In the genomic region with DNA sequence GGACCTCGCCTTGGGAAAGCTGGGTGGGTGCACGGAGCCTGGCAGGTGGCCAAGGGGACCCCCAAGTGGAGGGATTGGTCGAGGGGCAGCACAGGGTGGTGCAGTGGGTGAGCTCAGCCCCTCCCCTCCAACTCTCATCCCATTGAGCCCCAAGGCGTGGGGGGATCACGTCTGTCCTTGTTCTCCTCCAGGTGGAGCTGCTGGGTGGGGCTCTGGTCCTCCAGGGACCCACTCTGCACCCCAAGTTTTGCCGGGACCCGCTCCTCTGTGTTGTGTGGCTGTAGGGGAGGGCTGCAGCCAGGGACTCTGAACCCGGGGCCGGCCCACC, we compare ENCODE assay signal across 14 cellular contexts. TPM values are rescaled to one million over a fixed set of nuclear protein-coding genes. Genes with fewer than 3 reads are reported as not detected.
DNase-seq lines count a peak whose midpoint lies in the region; ATAC-seq, FAIRE-seq and TF ChIP-seq lines count a peak whose summit lies in the region.
"Had no signal": no experiment of that assay in that cellular context is flagged by ENCODE, and none has a peak within 500 bp of the region (broad histone marks: within the 10 kb centered on the region; RNA-seq: fewer than 3 reads in every experiment).

No MANE protein-coding gene starts in this region.

- no peak overlapping the region; the same call in 1 of the 2 replicates for H2AFZ ChIP-seq in KMS-11 (ENCODE audit: low read depth)

- H3K27me3 ChIP-seq in KMS-11 (ENCODE audit: insufficient read depth, low read depth): peaks cover 38% of the 10 kb centered on the region
- no peaks in the 10 kb centered on the region for H3K27me3 ChIP-seq in pancreas

- no peak overlapping the region for H3K9ac ChIP-seq in KMS-11

- no TSS peak for BruUV-seq in Calu3 (replicated peaks; lab: Mats Ljungman, UMichigan)

- DNase-seq in activated CD4-positive, alpha-beta T cell treated with anti-CD3 and anti-CD28 coated beads, Interleukin-2, amount 10 ng/mL, durations not matched to agents 7 days and 5 days: no peak
- no peak for DNase-seq in activated CD4-positive, alpha-beta T cell treated with anti-CD3 and anti-CD28 coated beads, Interleukin-2, amount 50 U/mL, for 4 hours
- DNase-seq in pancreas (no peak), Calu3 (no peak)
- no peak for DNase-seq in activated T-cell treated with anti-CD3 and anti-CD28 coated beads, Interleukin-2, amount 50 U/mL, for 1 hour
- DNase-seq: NCI-H187 treated with DMSO at 0.1 percent for 48 hours had no signal

- H3K4me1 ChIP-seq in KMS-11 (ENCODE audit: low read depth, poor library complexity, severe bottlenecking) (peaks cover 22% of the 10 kb centered on the region), pancreas (no peaks in the 10 kb centered on the region)

- H3K9me3 ChIP-seq in pancreas: no peaks in the 10 kb centered on the region
- H3K9me3 ChIP-seq: tibial artery had no signal

- H3K79me2 ChIP-seq in KMS-11 (ENCODE audit: insufficient read depth, low read depth): no peaks in the 10 kb centered on the region

- peak overlapping the region; percentile 61 for H3K4me3 Mint-ChIP-seq in activated CD4-positive, alpha-beta T cell treated with anti-CD3 and anti-CD28 coated beads, Interleukin-2, amount 10 ng/mL, durations not matched to agents 7 days and 5 days
- H3K4me3 Mint-ChIP-seq in dendritic cell treated with granulocyte-macrophage colony-stimulating factor and Interleukin-4, amounts not matched to agents 40 ng/mL and 50 ng/mL, for 4 days: peak overlapping the region; percentile 80
- H3K4me3 Mint-ChIP-seq in Calu3 (ENCODE audit: low read depth, unreplicated experiment): no peak overlapping the region

- H3K27me3 Mint-ChIP-seq in activated CD4-positive, alpha-beta T cell treated with anti-CD3 and anti-CD28 coated beads, Interleukin-2, amount 10 ng/mL, durations not matched to agents 7 days and 5 days: no peaks in the 10 kb centered on the region
- peaks cover 4% of the 10 kb centered on the region for H3K27me3 Mint-ChIP-seq in dendritic cell treated with granulocyte-macrophage colony-stimulating factor and Interleukin-4, amounts not matched to agents 40 ng/mL and 50 ng/mL, for 4 days
- no peaks in the 10 kb centered on the region for H3K27me3 Mint-ChIP-seq in Calu3 (ENCODE audit: unreplicated experiment)

- H3K36me3 Mint-ChIP-seq in activated CD4-positive, alpha-beta T cell treated with anti-CD3 and anti-CD28 coated beads, Interleukin-2, amount 10 ng/mL, durations not matched to agents 7 days and 5 days (ENCODE audit: low read depth): peaks cover 2% of the 10 kb centered on the region
- peaks cover 62% of the 10 kb centered on the region for H3K36me3 Mint-ChIP-seq in dendritic cell treated with granulocyte-macrophage colony-stimulating factor and Interleukin-4, amounts not matched to agents 40 ng/mL and 50 ng/mL, for 4 days (ENCODE audit: low read depth)
- peaks cover 12% of the 10 kb centered on the region for H3K36me3 Mint-ChIP-seq in Calu3 (ENCODE audit: insufficient read depth, unreplicated experiment)
- H3K36me3 Mint-ChIP-seq: memory B cell had no signal

- H3K4me3 ChIP-seq in KMS-11 (IDR thresholded peaks at IDR 0.05; ENCODE audit: insufficient read depth, low read depth, low read length) (no peak overlapping the region), pancreas (no peak overlapping the region)
- H3K4me3 ChIP-seq: tibial artery had no signal

- no peaks in the 10 kb centered on the region for H4K20me1 ChIP-seq in KMS-11 (ENCODE audit: insufficient read depth)

- TF ChIP-seq CTCF in KMS-11 (conservative IDR thresholded peaks at IDR 0.05; ENCODE audit: low read depth, low read length) (peak; percentile 52), pancreas (IDR thresholded peaks at IDR 0.05) (no peak), Calu3 (IDR thresholded peaks at IDR 0.05; ENCODE audit: unreplicated experiment) (no peak)

- 28 to 33% methylated on average over 9 of the region's 9 CpGs for WGBS in pancreas, 2 donors

- H3K4me1 Mint-ChIP-seq in activated CD4-positive, alpha-beta T cell treated with anti-CD3 and anti-CD28 coated beads, Interleukin-2, amount 10 ng/mL, durations not matched to agents 7 days and 5 days: peaks cover 38% of the 10 kb centered on the region
- peaks cover 72% of the 10 kb centered on the region for H3K4me1 Mint-ChIP-seq in dendritic cell treated with granulocyte-macrophage colony-stimulating factor and Interleukin-4, amounts not matched to agents 40 ng/mL and 50 ng/mL, for 4 days (ENCODE audit: low read depth)
- peaks cover 8% of the 10 kb centered on the region for H3K4me1 Mint-ChIP-seq in Calu3 (ENCODE audit: low read depth, unreplicated experiment)

- ATAC-seq in pancreas (peak; percentile 3 to 18 (median 6)), GM19351 (IDR thresholded peaks at IDR 0.05; ENCODE audit: unreplicated experiment) (no peak)

- peak overlapping the region; percentile 74; the same call in 1 of the 2 replicates for H3K4me2 ChIP-seq in KMS-11

- intact Hi-C loops in dendritic cell treated with granulocyte-macrophage colony-stimulating factor and Interleukin-4, amounts not matched to agents 40 ng/mL and 50 ng/mL, for 4 days (cut with micrococcal nuclease): loop anchor here (1.0 to 2.0 kb wide), 2 partner anchors 87 to 249 kb away; no protein-coding TSS in a partner anchor
- intact Hi-C loops in pancreas (cut with DNase I): loop anchor here in 2 of 3 donors (5.0 kb wide), 2 partner anchors 88 to 248 kb away; a partner anchor contains a TSS
- intact Hi-C loops in Calu3 (cut with micrococcal nuclease; ENCODE audit: unreplicated experiment): loop anchor here (2.0 kb wide), 2 partner anchors 87 to 249 kb away; no protein-coding TSS in a partner anchor

- no peaks in the 10 kb centered on the region for H3K36me3 ChIP-seq in KMS-11 (ENCODE audit: insufficient read depth)
- peaks cover 0 to 7% (median 0%) of the 10 kb centered on the region in 3 donors for H3K36me3 ChIP-seq in pancreas

- POLR2A ChIA-PET in activated CD4-positive, alpha-beta T cell treated with anti-CD3 and anti-CD28 coated beads, Interleukin-2, amount 10 ng/mL, durations not matched to agents 7 days and 5 days (lab: Charles Lee): interaction anchor here (0.5 kb wide), 1 partner anchor 223 kb away, joined by 3 read pairs; no protein-coding TSS in a partner anchor

- H3K27ac ChIP-seq in KMS-11 (no peak overlapping the region), pancreas (no peak overlapping the region)
- H3K27ac ChIP-seq: tibial artery had no signal

- peak overlapping the region; percentile 92 for H3K27ac Mint-ChIP-seq in activated CD4-positive, alpha-beta T cell treated with anti-CD3 and anti-CD28 coated beads, Interleukin-2, amount 10 ng/mL, durations not matched to agents 7 days and 5 days
- H3K27ac Mint-ChIP-seq in dendritic cell treated with granulocyte-macrophage colony-stimulating factor and Interleukin-4, amounts not matched to agents 40 ng/mL and 50 ng/mL, for 4 days: peak overlapping the region; percentile 90
- H3K27ac Mint-ChIP-seq in Calu3 (ENCODE audit: unreplicated experiment): no peak overlapping the region

- CTCF ChIA-PET in activated CD4-positive, alpha-beta T cell treated with anti-CD3 and anti-CD28 coated beads, Interleukin-2, amount 10 ng/mL, durations not matched to agents 7 days and 5 days (lab: Charles Lee): interaction anchor here (0.6 to 14.0 kb wide), 55 partner anchors 9 to 307 kb away, joined by 3 to 157 read pairs (median 5); a partner anchor contains a TSS
- CTCF ChIA-PET in Calu3 (lab: Charles Lee): interaction anchor here (0.6 to 1.8 kb wide), 9 partner anchors 11 to 215 kb away, joined by 3 to 47 read pairs (median 4); a partner anchor contains a TSS

- no peaks in the 10 kb centered on the region for H3K9me3 Mint-ChIP-seq in activated CD4-positive, alpha-beta T cell treated with anti-CD3 and anti-CD28 coated beads, Interleukin-2, amount 10 ng/mL, durations not matched to agents 7 days and 5 days
- H3K9me3 Mint-ChIP-seq in dendritic cell treated with granulocyte-macrophage colony-stimulating factor and Interleukin-4, amounts not matched to agents 40 ng/mL and 50 ng/mL, for 4 days: no peaks in the 10 kb centered on the region
- H3K9me3 Mint-ChIP-seq in Calu3 (ENCODE audit: low read depth, unreplicated experiment): no peaks in the 10 kb centered on the region
- H3K9me3 Mint-ChIP-seq: memory B cell had no signal

- FAIRE-seq in pancreas (lab: Jason Lieb, UNC): no peak
- FAIRE-seq: G401.6 had no signal

RNA-seq across cellular contexts. Expression of a gene that starts 3.6 kb away (rescaled TPM):
- total RNA-seq in activated CD4-positive, alpha-beta T cell treated with anti-CD3 and anti-CD28 coated beads, Interleukin-2, amount 10 ng/mL, durations not matched to agents 7 days and 5 days: 10 to 100 TPM in 1 of 2 experiments, 1 to 10 TPM in 1; 8.9 to 10.3 TPM
- total RNA-seq in pancreas (under 1 TPM in 2 of 6 donors, not detected in 4; 0.18 to 0.19 TPM), Calu3 (2022) (not detected in 2 replicates)
- under 1 TPM in 1 of 2 donors, not detected in 1; 0.12 TPM for polyA plus RNA-seq in pancreas
- total RNA-seq: epithelial cell of proximal tubule had no signal

RNA-seq across cellular contexts. Expression of a gene that starts 7.4 kb away (rescaled TPM):
- 10 to 100 TPM; 67.7 to 70.3 TPM for total RNA-seq in activated CD4-positive, alpha-beta T cell treated with anti-CD3 and anti-CD28 coated beads, Interleukin-2, amount 10 ng/mL, durations not matched to agents 7 days and 5 days
- total RNA-seq in pancreas (10 to 100 TPM; 16.2 to 32.6 (median 25.4) TPM), Calu3 (2022) (47.6 and 50.7 TPM in 2 replicates)
- 10 to 100 TPM; 70.4 to 80.0 TPM for polyA plus RNA-seq in pancreas

RNA-seq across cellular contexts. Expression of a gene that starts 10.5 kb away (rescaled TPM):
- total RNA-seq in activated CD4-positive, alpha-beta T cell treated with anti-CD3 and anti-CD28 coated beads, Interleukin-2, amount 10 ng/mL, durations not matched to agents 7 days and 5 days: 10 to 100 TPM; 35.5 to 41.4 TPM
- total RNA-seq in pancreas (10 to 100 TPM; 31.5 to 70.9 (median 36.8) TPM), Calu3 (2022) (65.2 and 78.6 TPM in 2 replicates)
- 100 to 1,000 TPM; 183 to 328 TPM for polyA plus RNA-seq in pancreas

RNA-seq across cellular contexts. Expression of a gene that starts 18.4 kb away (rescaled TPM):
- total RNA-seq in activated CD4-positive, alpha-beta T cell treated with anti-CD3 and anti-CD28 coated beads, Interleukin-2, amount 10 ng/mL, durations not matched to agents 7 days and 5 days: not detected
- total RNA-seq in pancreas: 1 to 10 TPM in 5 of 6 donors, under 1 TPM in 1; 0.91 to 4.5 (median 2.0) TPM
- polyA plus RNA-seq in pancreas: 1 to 10 TPM; 4.5 to 6.5 TPM
- total RNA-seq in Calu3 (2022): 3.8 and 5.8 TPM in 2 replicates
- total RNA-seq: epithelial cell of proximal tubule; T-helper 1 cell treated with Interleukin-12 subunit alpha and Interleukin-12 subunit beta and Interleukin-4 antibody, amounts not matched to agents 30 ng/mL and 1 ng/mL, for 36 hours had no signal

RNA-seq across cellular contexts. Expression of a gene that starts 34.9 kb away (rescaled TPM):
- 10 to 100 TPM; 33.8 to 40.6 TPM for total RNA-seq in activated CD4-positive, alpha-beta T cell treated with anti-CD3 and anti-CD28 coated beads, Interleukin-2, amount 10 ng/mL, durations not matched to agents 7 days and 5 days
- under 1 TPM; 0.04 to 0.97 (median 0.45) TPM for total RNA-seq in pancreas
- under 1 TPM; 0.30 to 0.38 TPM for polyA plus RNA-seq in pancreas
- 38.4 and 41.1 TPM in 2 replicates for total RNA-seq in Calu3 (2022)
